ENCODE assay signal across 31 cellular contexts in genomic region chr7:138512885-138513284, GRCh38.
"Had no signal": no experiment of that assay in that cellular context is flagged by ENCODE, and none has a peak within 500 bp of the region (broad histone marks: within the 10 kb centered on the region; RNA-seq: fewer than 3 reads in every experiment).

No MANE protein-coding gene starts in this region.

- H3K27ac ChIP-seq: breast epithelium, KMS-11, SK-N-MC, WERI-Rb-1 had no signal

- H3K4me3 Mint-ChIP-seq: activated CD4-positive, alpha-beta memory T cell treated with anti-CD3 and anti-CD28 coated beads, Interleukin-2, amount 10 ng/mL, durations not matched to agents 7 days and 5 days; activated CD4-positive, alpha-beta T cell treated with anti-CD3 and anti-CD28 coated beads for 36 hours; activated naive CD4-positive, alpha-beta T cell treated with anti-CD3 and anti-CD28 coated beads, Interleukin-2, amount 50 U/mL, for 24 hours; activated T-helper 1 cell treated with anti-CD3 and anti-CD28 coated beads, Interleukin-12 subunit alpha, Interleukin-12 subunit beta, Interleukin-2, Interleukin-4 antibody, amounts not matched to agents 30 ng/mL and 10 ng/mL and 1 ng/mL, durations not matched to agents 14 hours and 24 hours and 36 hours; T-cell had no signal

- H3K4me1 ChIP-seq: breast epithelium had no signal

- DNase-seq: activated CD4-positive, alpha-beta memory T cell treated with anti-CD3 and anti-CD28 coated beads, Interleukin-2, amount 10 ng/mL, durations not matched to agents 7 days and 5 days; activated CD4-positive, alpha-beta T cell treated with anti-CD3 and anti-CD28 coated beads for 36 hours; activated CD4-positive, alpha-beta T cell treated with anti-CD3 and anti-CD28 coated beads, Interleukin-2, amount 50 U/mL, for 1 hour; activated CD8-positive, alpha-beta memory T cell treated with anti-CD3 and anti-CD28 coated beads, Interleukin-2, amount 50 U/mL, for 48 hours; activated effector memory CD4-positive, alpha-beta T cell treated with Interleukin-2 at 50 U/mL for 16 hours; activated naive CD4-positive, alpha-beta T cell; activated T-cell treated with anti-CD3 and anti-CD28 coated beads, Interleukin-2, amount 50 U/mL, for 1 hour; aorta; caudate nucleus; NCI-H1092; NCI-H1417 treated with DMSO at 0.1 percent for 48 hours; NCI-H1694 treated with DMSO at 0.1 percent for 48 hours; NCI-H2029 treated with DMSO at 0.1 percent for 48 hours; NCI-H345; NCI-H510A; NCI-H526 treated with DMSO at 0.1 percent for 48 hours; NCI-H82; OCI-M1; RPMI8226; T-cell; T-helper 2 cell; T1000; WERI-Rb-1 had no signal

- H3K27me3 Mint-ChIP-seq: activated CD4-positive, alpha-beta memory T cell treated with anti-CD3 and anti-CD28 coated beads, Interleukin-2, amount 10 ng/mL, durations not matched to agents 7 days and 5 days; activated CD4-positive, alpha-beta T cell treated with anti-CD3 and anti-CD28 coated beads for 36 hours; activated naive CD4-positive, alpha-beta T cell treated with anti-CD3 and anti-CD28 coated beads, Interleukin-2, amount 50 U/mL, for 24 hours; T-cell had no signal

- H3K36me3 ChIP-seq: breast epithelium had no signal

- H3K9me3 Mint-ChIP-seq: activated naive CD4-positive, alpha-beta T cell treated with anti-CD3 and anti-CD28 coated beads, Interleukin-2, amount 50 U/mL, for 24 hours had no signal

- H3K4me3 ChIP-seq: breast epithelium, SK-N-MC had no signal

- FAIRE-seq: TTC549 had no signal

- H3K27me3 ChIP-seq: breast epithelium had no signal

- H3K4me2 ChIP-seq: KMS-11 had no signal

- ATAC-seq: activated CD4-positive, alpha-beta T cell treated with anti-CD3 and anti-CD28 coated beads for 36 hours; Panc1; Right ventricle myocardium inferior; T-cell had no signal

- H3K27ac Mint-ChIP-seq: activated CD4-positive, alpha-beta memory T cell treated with anti-CD3 and anti-CD28 coated beads, Interleukin-2, amount 10 ng/mL, durations not matched to agents 7 days and 5 days; activated CD4-positive, alpha-beta T cell treated with anti-CD3 and anti-CD28 coated beads for 36 hours; activated naive CD4-positive, alpha-beta T cell treated with anti-CD3 and anti-CD28 coated beads, Interleukin-2, amount 50 U/mL, for 24 hours; activated T-helper 1 cell treated with anti-CD3 and anti-CD28 coated beads, Interleukin-12 subunit alpha, Interleukin-12 subunit beta, Interleukin-2, Interleukin-4 antibody, amounts not matched to agents 30 ng/mL and 10 ng/mL and 1 ng/mL, durations not matched to agents 14 hours and 24 hours and 36 hours had no signal
